2 cellular contexts compared by ENCODE assay signal in genomic region chr2:85283641-85284040, GRCh38.
TF ChIP-seq lines count a peak whose summit lies in the region.

No MANE protein-coding gene starts in this region.

TF ChIP-seq in IMR-90, 13 proteins besides CTCF, POLR2A, EP300 and RAD21 (continued from another document):
- TF ChIP-seq ELK1 (IDR thresholded peaks at IDR 0.05; ENCODE audit: borderline replicate concordance, low read depth, low read length), result no peak
- no peak for TF ChIP-seq CHD1 (IDR thresholded peaks at IDR 0.05; ENCODE audit: low read depth, low read length)
- no peak for TF ChIP-seq FOS (IDR thresholded peaks at IDR 0.05; ENCODE audit: low read depth, low read length)
- no peak for TF ChIP-seq CEBPB (IDR thresholded peaks at IDR 0.05; ENCODE audit: low read depth, low read length)
- no peak for TF ChIP-seq BHLHE40 (IDR thresholded peaks at IDR 0.05; ENCODE audit: low read depth, low read length)
- TF ChIP-seq MXI1 (IDR thresholded peaks at IDR 0.05; ENCODE audit: borderline replicate concordance, low read depth, low read length), result no peak
- no peak for TF ChIP-seq RCOR1 (IDR thresholded peaks at IDR 0.05; ENCODE audit: insufficient replicate concordance, low read length)
TF ChIP-seq in IMR-90: peak in this region for 0.

TF ChIP-seq in WTC11, 78 proteins besides CTCF, POLR2A, EP300 and RAD21 (continued from another document):
- TF ChIP-seq STAT6 (CRISPR knock-in tag; conservative IDR thresholded peaks at IDR 0.05; ENCODE audit: low read depth), result no peak
- TF ChIP-seq ZNF425 (CRISPR knock-in tag; conservative IDR thresholded peaks at IDR 0.05), result no peak
- no peak for TF ChIP-seq ZNF532 (CRISPR knock-in tag; IDR thresholded peaks at IDR 0.05; ENCODE audit: borderline replicate concordance)
- TF ChIP-seq MAX (CRISPR knock-in tag; IDR thresholded peaks at IDR 0.05), result no peak
- TF ChIP-seq ZBTB43 (CRISPR knock-in tag; IDR thresholded peaks at IDR 0.05), result no peak
- TF ChIP-seq TEAD4 (CRISPR knock-in tag; IDR thresholded peaks at IDR 0.05), result no peak
- TF ChIP-seq JUN (CRISPR knock-in tag; IDR thresholded peaks at IDR 0.05), result no peak
- TF ChIP-seq ZNF512 (CRISPR knock-in tag; IDR thresholded peaks at IDR 0.05; ENCODE audit: borderline replicate concordance), result no peak
- TF ChIP-seq TEAD1 (CRISPR knock-in tag; IDR thresholded peaks at IDR 0.05), result no peak
- no peak for TF ChIP-seq HMGA2 (CRISPR knock-in tag; IDR thresholded peaks at IDR 0.05)
- TF ChIP-seq RELA (CRISPR knock-in tag; IDR thresholded peaks at IDR 0.05; ENCODE audit: borderline replicate concordance), result no peak
- no peak for TF ChIP-seq EMX1 (CRISPR knock-in tag; IDR thresholded peaks at IDR 0.05)
- TF ChIP-seq NFATC4 (CRISPR knock-in tag; IDR thresholded peaks at IDR 0.05), result no peak
- no peak for TF ChIP-seq FOXP1 (CRISPR knock-in tag; IDR thresholded peaks at IDR 0.05; ENCODE audit: borderline replicate concordance)
